Comparison of ENCODE assay signal across 29 cellular contexts in genomic region chr6:2565499-2565898, GRCh38.
"Had no signal": no experiment of that assay in that cellular context is flagged by ENCODE, and none has a peak within 500 bp of the region (broad histone marks: within the 10 kb centered on the region; RNA-seq: fewer than 3 reads in every experiment).

No MANE protein-coding gene starts in this region.

- H3K27ac Mint-ChIP-seq: immature natural killer cell; naive thymus-derived CD8-positive, alpha-beta T cell; nephron; stimulated activated naive B cell treated with anti-CD40 and anti-IgM and Interleukin-4, amounts not matched to agents 10 μg/mL and 1 μg/mL and 100 μg/mL, for 72 hours had no signal

- DNase-seq: immature natural killer cell; kidney; left colon; left lung; lower lobe of right lung; mammary epithelial cell; mesenchymal stem cell; naive thymus-derived CD8-positive, alpha-beta T cell; occipital lobe; stimulated activated CD4-positive, alpha-beta T cell treated with anti-CD3 and anti-CD28 coated beads, Interleukin-12 subunit alpha, Interleukin-12 subunit beta, amount 100 ng/mL, for 4 hours; stimulated activated CD4-positive, alpha-beta T cell treated with anti-CD3 and anti-CD28 coated beads, Interleukin-15, amount 100 ng/mL, for 24 hours; stimulated activated CD4-positive, alpha-beta T cell treated with anti-CD3 and anti-CD28 coated beads, Interleukin-2, amount 100 ng/mL, for 24 hours; stimulated activated CD4-positive, alpha-beta T cell treated with anti-CD3 and anti-CD28 coated beads, Interleukin-4, amount 100 ng/mL, for 1 hour; stimulated activated naive B cell treated with anti-CD40 and anti-IgM and Interleukin-4, amounts not matched to agents 10 μg/mL and 1 μg/mL and 100 μg/mL, for 72 hours; stimulated activated naive CD8-positive, alpha-beta T cell treated with anti-CD3 and anti-CD28 coated beads, Interleukin-15, Interleukin-2, amounts not matched to agents 100 U/mL and 50 U/mL, for 24 hours; stomach; testis; thyroid gland; transverse colon; upper lobe of left lung had no signal

- ATAC-seq: left colon; left lung; lower lobe of right lung; naive thymus-derived CD8-positive, alpha-beta T cell; sciatic nerve; stimulated activated naive B cell treated with anti-CD40 and anti-IgM and Interleukin-4, amounts not matched to agents 10 μg/mL and 1 μg/mL and 100 μg/mL, for 72 hours; stimulated activated naive CD8-positive, alpha-beta T cell treated with anti-CD3 and anti-CD28 coated beads, Interleukin-15, Interleukin-2, amounts not matched to agents 100 U/mL and 50 U/mL, for 24 hours had no signal

- H3K4me1 ChIP-seq: parathyroid adenoma, testis, thyroid gland, transverse colon, vagina had no signal

- H3K36me3 Mint-ChIP-seq: immature natural killer cell; naive thymus-derived CD8-positive, alpha-beta T cell; stimulated activated naive B cell treated with anti-CD40 and anti-IgM and Interleukin-4, amounts not matched to agents 10 μg/mL and 1 μg/mL and 100 μg/mL, for 72 hours had no signal

- H3K36me3 ChIP-seq: left lung, lower lobe of right lung, neutrophil, right atrium auricular region, stomach, thyroid gland, transverse colon, upper lobe of left lung, vagina had no signal

- H3K79me2 ChIP-seq: parathyroid adenoma had no signal

- FAIRE-seq: islet of Langerhans, kidney had no signal

- H3K27ac ChIP-seq: left lung, lower lobe of right lung, neutrophil, parathyroid adenoma, right atrium auricular region, skin epidermis, stomach, testis, thyroid gland, transverse colon, upper lobe of left lung, vagina had no signal

- H3K4me1 Mint-ChIP-seq: immature natural killer cell had no signal

- H3K9me3 ChIP-seq: left lung, neutrophil, right atrium auricular region, testis, thyroid gland, upper lobe of left lung, vagina had no signal

- H3K27me3 ChIP-seq: left lung, neutrophil, right atrium auricular region, stomach, testis, thyroid gland, transverse colon, upper lobe of left lung, vagina had no signal

- H3K4me3 Mint-ChIP-seq: immature natural killer cell; naive thymus-derived CD8-positive, alpha-beta T cell; nephron; neural crest cell; stimulated activated naive B cell treated with anti-CD40 and anti-IgM and Interleukin-4, amounts not matched to agents 10 μg/mL and 1 μg/mL and 100 μg/mL, for 72 hours had no signal

- H3K9ac ChIP-seq: parathyroid adenoma had no signal

- H2AFZ ChIP-seq: parathyroid adenoma had no signal

- H3K4me3 ChIP-seq: left lung, lower lobe of right lung, right atrium auricular region, skin epidermis, stomach, testis, thyroid gland, transverse colon, upper lobe of left lung, vagina had no signal
